Comparison of ENCODE assay signal across 27 cellular contexts in genomic region chr1:114741963-114742746, GRCh38. TPM values are rescaled to one million over a fixed set of nuclear protein-coding genes. Genes with fewer than 3 reads are reported as not detected.
DNase-seq lines count a peak whose midpoint lies in the region; ATAC-seq, FAIRE-seq and TF ChIP-seq lines count a peak whose summit lies in the region.
"Had no signal": no experiment of that assay in that cellular context is flagged by ENCODE, and none has a peak within 500 bp of the region (broad histone marks: within the 10 kb centered on the region; RNA-seq: fewer than 3 reads in every experiment).

No MANE protein-coding gene starts in this region.

- H3K4me1 ChIP-seq in HepG2 (ENCODE audit: insufficient read depth, low read length) (peaks cover 17% of the 10 kb centered on the region), right lobe of liver (no peaks in the 10 kb centered on the region)
- H3K4me1 ChIP-seq in naive thymus-derived CD4-positive, alpha-beta T cell (ENCODE audit: control insufficient read depth in 2 of 2, insufficient read depth in 2 of 2, low read length in 2 of 2): peaks cover 0 to 19% of the 10 kb centered on the region in 2 donors
- H3K4me1 ChIP-seq: BLaER1, SJSA1 had no signal

- no peak overlapping the region for H3K9ac ChIP-seq in HepG2 (ENCODE audit: insufficient read depth, low read depth, low read length)
- H3K9ac ChIP-seq: BLaER1 had no signal

- H3K79me2 ChIP-seq in HepG2 (ENCODE audit: insufficient read depth, low read length): peaks cover 91% of the 10 kb centered on the region

- H3K27ac ChIP-seq in HepG2 (ENCODE audit: extremely low read length, insufficient read depth, low read length) (no peak overlapping the region), right lobe of liver (no peak overlapping the region)
- H3K27ac ChIP-seq in naive thymus-derived CD4-positive, alpha-beta T cell (ENCODE audit: low read depth, low read length): no peak overlapping the region
- H3K27ac ChIP-seq: 22Rv1, BLaER1, SJSA1 had no signal

- TF ChIP-seq EP300 in HepG2 (IDR thresholded peaks at IDR 0.05; ENCODE audit: low read depth in 2 of 2, low read length in 2 of 2): no peak
- TF ChIP-seq EP300 in HepG2 (CRISPR knock-in tag; IDR thresholded peaks at IDR 0.05; ENCODE audit: borderline replicate concordance): no peak

- no peak overlapping the region for H3K4me3 Mint-ChIP-seq in activated CD4-positive, alpha-beta T cell treated with anti-CD3 and anti-CD28 coated beads for 36 hours
- H3K4me3 Mint-ChIP-seq in naive thymus-derived CD4-positive, alpha-beta T cell: peak overlapping the region in 3 of 10 donors; percentile 4 to 23 (median 16)
- H3K4me3 Mint-ChIP-seq: IgD-negative memory B cell had no signal

- no peaks in the 10 kb centered on the region; a peak in 1 of 5 replicates for H3K27me3 ChIP-seq in HepG2 (ENCODE audit: control insufficient read depth in 1 of 2, insufficient read depth in 2 of 2, low read length in 2 of 2)
- H3K27me3 ChIP-seq in right lobe of liver: no peaks in the 10 kb centered on the region
- no peaks in the 10 kb centered on the region for H3K27me3 ChIP-seq in naive thymus-derived CD4-positive, alpha-beta T cell (ENCODE audit: control insufficient read depth in 2 of 2, insufficient read depth in 2 of 2, low read length in 2 of 2)
- H3K27me3 ChIP-seq: BLaER1, SJSA1 had no signal

- H3K9me3 Mint-ChIP-seq in activated CD4-positive, alpha-beta T cell treated with anti-CD3 and anti-CD28 coated beads for 36 hours (ENCODE audit: low read depth): no peaks in the 10 kb centered on the region
- no peaks in the 10 kb centered on the region for H3K9me3 Mint-ChIP-seq in naive thymus-derived CD4-positive, alpha-beta T cell
- H3K9me3 Mint-ChIP-seq: IgD-negative memory B cell had no signal

- H4K20me1 ChIP-seq in HepG2 (ENCODE audit: insufficient read depth, low read length): peaks cover 33% of the 10 kb centered on the region

- H2AFZ ChIP-seq in HepG2 (ENCODE audit: low read length): no peak overlapping the region

- H3K36me3 Mint-ChIP-seq in activated CD4-positive, alpha-beta T cell treated with anti-CD3 and anti-CD28 coated beads for 36 hours (ENCODE audit: low read depth): peaks cover 54% of the 10 kb centered on the region
- H3K36me3 Mint-ChIP-seq in naive thymus-derived CD4-positive, alpha-beta T cell: peaks cover 4 to 37% (median 15%) of the 10 kb centered on the region in 5 donors

- no peak for ATAC-seq in activated CD4-positive, alpha-beta T cell treated with anti-CD3 and anti-CD28 coated beads for 36 hours
- ATAC-seq in HepG2 (no peak), right lobe of liver (no peak)
- no peak for ATAC-seq in naive thymus-derived CD4-positive, alpha-beta T cell
- ATAC-seq: HCT116 had no signal

- 97% methylated on average over 11 of the region's 11 CpGs for WGBS in HepG2 (ENCODE audit: low lambda C conversion rate)
- 85% methylated on average over 10 of the region's 11 CpGs for WGBS in right lobe of liver (ENCODE audit: insufficient coverage, low coverage, low lambda C conversion rate, missing lambda C conversion rate)

- DNase-seq in activated CD4-positive, alpha-beta T cell treated with anti-CD3 and anti-CD28 coated beads for 36 hours: no peak
- DNase-seq in activated CD4-positive, alpha-beta T cell treated with anti-CD3 and anti-CD28 coated beads, Interleukin-2, amount 50 U/mL, for 4 hours: no peak
- DNase-seq in HepG2 (ENCODE audit: low spot score) (no peak), right lobe of liver (no peak), mucosa of gallbladder (ENCODE audit: low spot score) (no peak), activated gamma-delta T cell (lab: John Stamatoyannopoulos, UW) (no peak), CD1c-positive myeloid dendritic cell (ENCODE audit: extremely low spot score) (no peak)
- DNase-seq in naive thymus-derived CD4-positive, alpha-beta T cell: no peak
- DNase-seq: ACHN, Karpas-422, NCI-H1694 treated with DMSO at 0.1 percent for 48 hours, NCI-H2081 treated with DMSO at 0.1 percent for 48 hours, NCI-H2171 treated with DMSO at 0.1 percent for 48 hours, NCI-H526, OCI-M1 had no signal

- POLR2A ChIA-PET in activated CD4-positive, alpha-beta T cell treated with anti-CD3 and anti-CD28 coated beads for 36 hours (lab: Charles Lee): interaction anchor here (0.7 kb wide), 1 partner anchor 22 kb away, joined by 3 read pairs; no protein-coding TSS in a partner anchor
- POLR2A ChIA-PET in HepG2 (lab: Yijun Ruan, JAX): no interaction called here
- POLR2A ChIA-PET in naive thymus-derived CD4-positive, alpha-beta T cell (lab: Charles Lee): interaction anchor here (0.9 kb wide), 1 partner anchor 27 kb away, joined by 3 read pairs; no protein-coding TSS in a partner anchor

- TF ChIP-seq RAD21 in HepG2 (CRISPR knock-in tag; IDR thresholded peaks at IDR 0.05): no peak

- no TSS peak for BruUV-seq in HepG2 (replicated peaks; lab: Mats Ljungman, UMichigan)

- TF ChIP-seq POLR2A in HepG2 (IDR thresholded peaks at IDR 0.05; ENCODE audit: insufficient read depth in 1 of 2, low read depth in 2 of 2, low read length in 2 of 2) (no peak), right lobe of liver (IDR thresholded peaks at IDR 0.05) (no peak)

- H3K4me2 ChIP-seq in HepG2 (ENCODE audit: low read depth, low read length): no peak overlapping the region
- H3K4me2 ChIP-seq: BLaER1 had no signal

- intact Hi-C loops in activated CD4-positive, alpha-beta T cell treated with anti-CD3 and anti-CD28 coated beads for 36 hours (cut with DNase I, micrococcal nuclease): loop anchor here in 1 of 2 experiments (2.0 to 10.0 kb wide), 2 partner anchors 15 to 353 kb away; partner anchors contain the start of gene CSDE1
- intact Hi-C loops in HepG2 (cut with micrococcal nuclease; ENCODE audit: unreplicated experiment): no loop called here
- intact Hi-C loops in right lobe of liver (cut with DNase I): no loop called here
- intact Hi-C loops in naive thymus-derived CD4-positive, alpha-beta T cell (cut with micrococcal nuclease): loop anchor here in 1 of 2 donors (2.0 kb wide), 1 partner anchor 15 kb away; the partner anchor contains the start of gene CSDE1

- H3K36me3 ChIP-seq in HepG2 (replicated peaks in 1 of 2; ENCODE audit: control insufficient read depth in 1 of 2, insufficient read depth in 2 of 2, low read length in 2 of 2) (peaks cover 12 to 70% of the 10 kb centered on the region in 2 experiments), right lobe of liver (peaks cover 0 to 14% (median 8%) of the 10 kb centered on the region in 4 donors)
- H3K36me3 ChIP-seq in naive thymus-derived CD4-positive, alpha-beta T cell (ENCODE audit: control insufficient read depth in 2 of 3, insufficient read depth in 3 of 3, low read length in 3 of 3): peaks cover 7 to 35% (median 14%) of the 10 kb centered on the region in 3 experiments

- H3K27ac Mint-ChIP-seq in activated CD4-positive, alpha-beta T cell treated with anti-CD3 and anti-CD28 coated beads for 36 hours: peak overlapping the region; percentile 51
- peak overlapping the region in 5 of 9 donors; percentile 2 to 71 (median 28) for H3K27ac Mint-ChIP-seq in naive thymus-derived CD4-positive, alpha-beta T cell

- no peak overlapping the region for H3K4me3 ChIP-seq in HepG2 (replicated peaks in 1 of 3; ENCODE audit: insufficient read depth in 1 of 3, low read depth in 2 of 3, low read length in 3 of 3)
- H3K4me3 ChIP-seq in right lobe of liver: no peak overlapping the region
- no peak overlapping the region for H3K4me3 ChIP-seq in naive thymus-derived CD4-positive, alpha-beta T cell (ENCODE audit: low read length)
- H3K4me3 ChIP-seq: BLaER1, SJSA1 had no signal

- peaks cover 59% of the 10 kb centered on the region for H3K4me1 Mint-ChIP-seq in activated CD4-positive, alpha-beta T cell treated with anti-CD3 and anti-CD28 coated beads for 36 hours
- peaks cover 36 to 78% (median 64%) of the 10 kb centered on the region in 7 donors for H3K4me1 Mint-ChIP-seq in naive thymus-derived CD4-positive, alpha-beta T cell

- H3K27me3 Mint-ChIP-seq in activated CD4-positive, alpha-beta T cell treated with anti-CD3 and anti-CD28 coated beads for 36 hours: no peaks in the 10 kb centered on the region
- H3K27me3 Mint-ChIP-seq in naive thymus-derived CD4-positive, alpha-beta T cell: no peaks in the 10 kb centered on the region
- H3K27me3 Mint-ChIP-seq: IgD-negative memory B cell had no signal

- FAIRE-seq in HepG2 (lab: Jason Lieb, UNC): peak; percentile 12
- FAIRE-seq: G401.6, GM12892, GM18507, H1, RCC 7860 had no signal

- no peaks in the 10 kb centered on the region for H3K9me3 ChIP-seq in HepG2 (ENCODE audit: low read length)
- H3K9me3 ChIP-seq in right lobe of liver: no peaks in the 10 kb centered on the region
- no peaks in the 10 kb centered on the region for H3K9me3 ChIP-seq in naive thymus-derived CD4-positive, alpha-beta T cell (ENCODE audit: control insufficient read depth in 2 of 3, low read length in 3 of 3)
- H3K9me3 ChIP-seq: BLaER1, SJSA1 had no signal

- CTCF ChIA-PET in activated CD4-positive, alpha-beta T cell treated with anti-CD3 and anti-CD28 coated beads for 36 hours (lab: Charles Lee): interaction anchor here (0.8 to 1.3 kb wide), 2 partner anchors 15 to 24 kb away, joined by 3 read pairs; no protein-coding TSS in a partner anchor
- CTCF ChIA-PET in HepG2 (lab: Yijun Ruan, JAX; ENCODE audit: low intra/inter-chr PET ratio, low total read pairs): no interaction called here
- CTCF ChIA-PET in naive thymus-derived CD4-positive, alpha-beta T cell (lab: Charles Lee): no interaction called here

- in situ Hi-C loops in HepG2 (cut with HindIII; ENCODE audit: extremely low pct_ligation_motif_present, low pct_unique_long_range_greater_than_20kb): no loop called here

- no peak for TF ChIP-seq CTCF in HepG2 (CRISPR knock-in tag; IDR thresholded peaks at IDR 0.05)
- TF ChIP-seq CTCF in right lobe of liver (IDR thresholded peaks at IDR 0.05): no peak

RNA-seq across cellular contexts. Expression of gene CSDE1, which starts 15.6 kb away (rescaled TPM):
- 100 to 1,000 TPM; 458 to 553 TPM for total RNA-seq in activated CD4-positive, alpha-beta T cell treated with anti-CD3 and anti-CD28 coated beads for 36 hours
- total RNA-seq in HepG2 (2016; rRNA removed; fragmentation: Illumina TruSeq; extraction: Trizol) (313 and 582 TPM in 2 replicates), right lobe of liver (100 to 1,000 TPM; 195 to 585 (median 269) TPM), mucosa of gallbladder (523 TPM)
- total RNA-seq in HepG2 (2016; cell fraction: cytosol; rRNA removed; fragmentation: Illumina TruSeq; extraction: Trizol; ENCODE audit: low read depth): 97.9 and 113 TPM in 2 replicates
- total RNA-seq in HepG2 (2016; cell fraction: insoluble cytoplasmic fraction; rRNA removed; fragmentation: Illumina TruSeq; extraction: Trizol): 314 and 565 TPM in 2 replicates
- 270 and 306 TPM in 2 replicates for total RNA-seq in HepG2 (2016; cell fraction: membrane; rRNA removed; fragmentation: Illumina TruSeq; extraction: Trizol)
- 236 and 265 TPM in 2 replicates for total RNA-seq in HepG2 (2016; cell fraction: nucleus; rRNA removed; fragmentation: Illumina TruSeq; extraction: Trizol)
- polyA plus RNA-seq in HepG2 (2011; rRNA removed): 115 and 150 TPM in 2 replicates
- 130 and 182 TPM in 2 replicates for polyA plus RNA-seq in HepG2 (2011; cell fraction: cytosol; rRNA removed)
- polyA plus RNA-seq in HepG2 (2011; cell fraction: nucleus; rRNA removed): 88.2 and 91.1 TPM in 2 replicates
- 455 and 466 TPM in 2 replicates for polyA plus RNA-seq in HepG2 (2012)
- 72.4 and 73.9 TPM in 2 replicates for polyA plus RNA-seq in HepG2 (2016; cell fraction: cytosol; fragmentation: Illumina TruSeq; extraction: Trizol; ENCODE audit: low read depth)
- polyA plus RNA-seq in HepG2 (2016; cell fraction: insoluble cytoplasmic fraction; fragmentation: Illumina TruSeq; extraction: Trizol; ENCODE audit: low read depth): 382 and 405 TPM in 2 replicates
- 148 and 175 TPM in 2 replicates for polyA plus RNA-seq in HepG2 (2016; cell fraction: membrane; fragmentation: Illumina TruSeq; extraction: Trizol; ENCODE audit: low read depth)
- polyA plus RNA-seq in HepG2 (2016; cell fraction: nucleus; fragmentation: Illumina TruSeq; extraction: Trizol; ENCODE audit: insufficient read depth, low read depth): 211 and 222 TPM in 2 replicates
- polyA minus RNA-seq in HepG2 (2011; rRNA and poly(A)+ RNA removed; ENCODE audit: low replicate concordance): 174 and 286 TPM in 2 replicates
- 263 and 264 TPM in 2 replicates for polyA minus RNA-seq in HepG2 (2011; cell fraction: cytosol; rRNA and poly(A)+ RNA removed)
- polyA minus RNA-seq in HepG2 (2011; cell fraction: nucleus; rRNA and poly(A)+ RNA removed): 272 and 276 TPM in 2 replicates
- total RNA-seq in naive thymus-derived CD4-positive, alpha-beta T cell: 100 to 1,000 TPM; 378 to 638 (median 561) TPM
- polyA plus RNA-seq in naive thymus-derived CD4-positive, alpha-beta T cell: 100 to 1,000 TPM; 354 to 409 TPM

RNA-seq across cellular contexts. Expression of gene NRAS, which starts 25.6 kb away (rescaled TPM):
- 10 to 100 TPM; 53.0 to 55.0 TPM for total RNA-seq in activated CD4-positive, alpha-beta T cell treated with anti-CD3 and anti-CD28 coated beads for 36 hours
- total RNA-seq in HepG2 (2016; rRNA removed; fragmentation: Illumina TruSeq; extraction: Trizol) (58.8 and 96.2 TPM in 2 replicates), right lobe of liver (10 to 100 TPM; 10.4 to 24.5 (median 16.3) TPM), mucosa of gallbladder (24.7 TPM)
- 8.6 and 9.7 TPM in 2 replicates for total RNA-seq in HepG2 (2016; cell fraction: cytosol; rRNA removed; fragmentation: Illumina TruSeq; extraction: Trizol; ENCODE audit: low read depth)
- 58.1 and 100 TPM in 2 replicates for total RNA-seq in HepG2 (2016; cell fraction: insoluble cytoplasmic fraction; rRNA removed; fragmentation: Illumina TruSeq; extraction: Trizol)
- 44.9 and 45.2 TPM in 2 replicates for total RNA-seq in HepG2 (2016; cell fraction: membrane; rRNA removed; fragmentation: Illumina TruSeq; extraction: Trizol)
- total RNA-seq in HepG2 (2016; cell fraction: nucleus; rRNA removed; fragmentation: Illumina TruSeq; extraction: Trizol): 26.3 and 29.5 TPM in 2 replicates
- polyA plus RNA-seq in HepG2 (2011; rRNA removed): 26.9 and 38.6 TPM in 2 replicates
- polyA plus RNA-seq in HepG2 (2011; cell fraction: cytosol; rRNA removed): 16.4 and 26.5 TPM in 2 replicates
- polyA plus RNA-seq in HepG2 (2011; cell fraction: nucleus; rRNA removed): 5.8 and 7.9 TPM in 2 replicates
- polyA plus RNA-seq in HepG2 (2012): 27.6 and 33.3 TPM in 2 replicates
- 7.5 and 9.2 TPM in 2 replicates for polyA plus RNA-seq in HepG2 (2016; cell fraction: cytosol; fragmentation: Illumina TruSeq; extraction: Trizol; ENCODE audit: low read depth)
- 91.0 and 103 TPM in 2 replicates for polyA plus RNA-seq in HepG2 (2016; cell fraction: insoluble cytoplasmic fraction; fragmentation: Illumina TruSeq; extraction: Trizol; ENCODE audit: low read depth)
- polyA plus RNA-seq in HepG2 (2016; cell fraction: membrane; fragmentation: Illumina TruSeq; extraction: Trizol; ENCODE audit: low read depth): 30.3 and 31.9 TPM in 2 replicates
- polyA plus RNA-seq in HepG2 (2016; cell fraction: nucleus; fragmentation: Illumina TruSeq; extraction: Trizol; ENCODE audit: insufficient read depth, low read depth): 33.7 and 34.2 TPM in 2 replicates
- polyA minus RNA-seq in HepG2 (2011; rRNA and poly(A)+ RNA removed; ENCODE audit: low replicate concordance): 19.6 and 37.8 TPM in 2 replicates
- 37.4 and 37.5 TPM in 2 replicates for polyA minus RNA-seq in HepG2 (2011; cell fraction: cytosol; rRNA and poly(A)+ RNA removed)
- polyA minus RNA-seq in HepG2 (2011; cell fraction: nucleus; rRNA and poly(A)+ RNA removed): 24.2 and 29.1 TPM in 2 replicates
- 10 to 100 TPM; 22.3 to 56.0 (median 25.0) TPM for total RNA-seq in naive thymus-derived CD4-positive, alpha-beta T cell
- polyA plus RNA-seq in naive thymus-derived CD4-positive, alpha-beta T cell: 10 to 100 TPM; 15.7 to 23.4 TPM

RNA-seq across cellular contexts. Expression of gene SIKE1, which starts 38.3 kb away (rescaled TPM):
- 10 to 100 TPM; 56.9 to 67.2 TPM for total RNA-seq in activated CD4-positive, alpha-beta T cell treated with anti-CD3 and anti-CD28 coated beads for 36 hours
- total RNA-seq in HepG2 (2016; rRNA removed; fragmentation: Illumina TruSeq; extraction: Trizol) (58.4 and 97.5 TPM in 2 replicates), right lobe of liver (10 to 100 TPM; 17.5 to 74.0 (median 21.8) TPM), mucosa of gallbladder (36.9 TPM)
- 19.0 and 28.0 TPM in 2 replicates for total RNA-seq in HepG2 (2016; cell fraction: cytosol; rRNA removed; fragmentation: Illumina TruSeq; extraction: Trizol; ENCODE audit: low read depth)
- 53.5 and 88.0 TPM in 2 replicates for total RNA-seq in HepG2 (2016; cell fraction: insoluble cytoplasmic fraction; rRNA removed; fragmentation: Illumina TruSeq; extraction: Trizol)
- 42.0 and 48.0 TPM in 2 replicates for total RNA-seq in HepG2 (2016; cell fraction: membrane; rRNA removed; fragmentation: Illumina TruSeq; extraction: Trizol)
- total RNA-seq in HepG2 (2016; cell fraction: nucleus; rRNA removed; fragmentation: Illumina TruSeq; extraction: Trizol): 30.4 and 38.9 TPM in 2 replicates
- 33.5 and 36.5 TPM in 2 replicates for polyA plus RNA-seq in HepG2 (2011; rRNA removed)
- polyA plus RNA-seq in HepG2 (2011; cell fraction: cytosol; rRNA removed): 28.5 and 33.7 TPM in 2 replicates
- 19.4 and 21.6 TPM in 2 replicates for polyA plus RNA-seq in HepG2 (2011; cell fraction: nucleus; rRNA removed)
- 33.5 and 38.3 TPM in 2 replicates for polyA plus RNA-seq in HepG2 (2012)
- 21.0 and 30.9 TPM in 2 replicates for polyA plus RNA-seq in HepG2 (2016; cell fraction: cytosol; fragmentation: Illumina TruSeq; extraction: Trizol; ENCODE audit: low read depth)
- polyA plus RNA-seq in HepG2 (2016; cell fraction: insoluble cytoplasmic fraction; fragmentation: Illumina TruSeq; extraction: Trizol; ENCODE audit: low read depth): 48.0 and 55.9 TPM in 2 replicates
- polyA plus RNA-seq in HepG2 (2016; cell fraction: membrane; fragmentation: Illumina TruSeq; extraction: Trizol; ENCODE audit: low read depth): 16.2 and 22.6 TPM in 2 replicates
- 30.6 and 34.2 TPM in 2 replicates for polyA plus RNA-seq in HepG2 (2016; cell fraction: nucleus; fragmentation: Illumina TruSeq; extraction: Trizol; ENCODE audit: insufficient read depth, low read depth)
- polyA minus RNA-seq in HepG2 (2011; rRNA and poly(A)+ RNA removed; ENCODE audit: low replicate concordance): 32.6 and 42.5 TPM in 2 replicates
- polyA minus RNA-seq in HepG2 (2011; cell fraction: cytosol; rRNA and poly(A)+ RNA removed): 32.5 and 34.0 TPM in 2 replicates
- polyA minus RNA-seq in HepG2 (2011; cell fraction: nucleus; rRNA and poly(A)+ RNA removed): 44.3 and 53.9 TPM in 2 replicates
- total RNA-seq in naive thymus-derived CD4-positive, alpha-beta T cell: 10 to 100 TPM; 43.4 to 69.4 (median 61.2) TPM
- polyA plus RNA-seq in naive thymus-derived CD4-positive, alpha-beta T cell: 10 to 100 TPM; 32.7 to 50.7 TPM

RNA-seq across cellular contexts. Expression of gene AMPD1, which starts 46.8 kb away (rescaled TPM):
- under 1 TPM in 1 of 2 experiments, not detected in 1; 0.23 TPM for total RNA-seq in activated CD4-positive, alpha-beta T cell treated with anti-CD3 and anti-CD28 coated beads for 36 hours
- total RNA-seq in HepG2 (2016; rRNA removed; fragmentation: Illumina TruSeq; extraction: Trizol) (not detected in 2 replicates), right lobe of liver (under 1 TPM in 3 of 6 experiments, not detected in 3; 0.12 to 0.19 (median 0.13) TPM), mucosa of gallbladder (not detected)
- total RNA-seq in HepG2 (2016; cell fraction: cytosol; rRNA removed; fragmentation: Illumina TruSeq; extraction: Trizol; ENCODE audit: low read depth): not detected in 2 replicates
- not detected in 2 replicates for total RNA-seq in HepG2 (2016; cell fraction: insoluble cytoplasmic fraction; rRNA removed; fragmentation: Illumina TruSeq; extraction: Trizol)
- not detected in 2 replicates for total RNA-seq in HepG2 (2016; cell fraction: membrane; rRNA removed; fragmentation: Illumina TruSeq; extraction: Trizol)
- total RNA-seq in HepG2 (2016; cell fraction: nucleus; rRNA removed; fragmentation: Illumina TruSeq; extraction: Trizol): not detected in 2 replicates
- polyA plus RNA-seq in HepG2 (2011; rRNA removed): not detected in 2 replicates
- polyA plus RNA-seq in HepG2 (2011; cell fraction: cytosol; rRNA removed): not detected in 2 replicates
- not detected in 2 replicates for polyA plus RNA-seq in HepG2 (2011; cell fraction: nucleus; rRNA removed)
- polyA plus RNA-seq in HepG2 (2012): not detected in 2 replicates
- polyA plus RNA-seq in HepG2 (2016; cell fraction: cytosol; fragmentation: Illumina TruSeq; extraction: Trizol; ENCODE audit: low read depth): not detected in 2 replicates
- not detected in 2 replicates for polyA plus RNA-seq in HepG2 (2016; cell fraction: insoluble cytoplasmic fraction; fragmentation: Illumina TruSeq; extraction: Trizol; ENCODE audit: low read depth)
- not detected in 2 replicates for polyA plus RNA-seq in HepG2 (2016; cell fraction: membrane; fragmentation: Illumina TruSeq; extraction: Trizol; ENCODE audit: low read depth)
- not detected in 2 replicates for polyA plus RNA-seq in HepG2 (2016; cell fraction: nucleus; fragmentation: Illumina TruSeq; extraction: Trizol; ENCODE audit: insufficient read depth, low read depth)
- polyA minus RNA-seq in HepG2 (2011; rRNA and poly(A)+ RNA removed; ENCODE audit: low replicate concordance): 0.33 TPM in 1 of 2 replicates, not detected in the other
- polyA minus RNA-seq in HepG2 (2011; cell fraction: cytosol; rRNA and poly(A)+ RNA removed): not detected in 2 replicates
- not detected in 2 replicates for polyA minus RNA-seq in HepG2 (2011; cell fraction: nucleus; rRNA and poly(A)+ RNA removed)
- total RNA-seq in naive thymus-derived CD4-positive, alpha-beta T cell: not detected
- not detected for polyA plus RNA-seq in naive thymus-derived CD4-positive, alpha-beta T cell
- total RNA-seq: Daoy, H1, M059J, SJSA1 had no signal
- polyA plus RNA-seq: H1 had no signal
